In the genomic region with DNA sequence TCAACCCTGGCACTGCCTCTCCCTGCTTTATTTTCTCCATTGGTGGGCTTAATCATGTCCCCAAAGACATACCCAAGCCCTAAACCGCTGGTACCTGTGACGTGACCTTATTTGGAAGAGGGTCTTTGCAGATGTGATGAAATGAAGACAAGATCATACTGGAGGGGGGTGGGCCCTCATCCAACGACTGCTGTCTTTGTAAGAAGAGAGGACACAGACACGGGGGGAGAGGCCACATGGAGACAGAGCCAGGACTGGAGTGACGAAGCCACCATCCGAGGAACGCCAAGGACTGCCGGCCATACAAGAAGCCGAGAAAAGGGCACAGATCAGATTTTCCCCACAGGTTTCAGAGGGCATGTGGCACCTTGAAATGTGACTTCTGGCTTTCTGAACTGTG, we compare ENCODE assay signal across 16 cellular contexts.
A peak's percentile ranks its signal among the peaks of the same experiment; 100 is the strongest.
DNase-seq lines count a peak whose midpoint lies in the region; ATAC-seq and TF ChIP-seq lines count a peak whose summit lies in the region.
"Had no signal": no experiment of that assay in that cellular context is flagged by ENCODE, and none has a peak within 500 bp of the region (broad histone marks: within the 10 kb centered on the region; RNA-seq: fewer than 3 reads in every experiment).

No MANE protein-coding gene starts in this region.

- H3K36me3 ChIP-seq in endodermal cell (ENCODE audit: control insufficient read depth, insufficient read depth, low read length) (no peaks in the 10 kb centered on the region), upper lobe of right lung (no peaks in the 10 kb centered on the region), PC-9 (ENCODE audit: low read depth) (no peaks in the 10 kb centered on the region)
- H3K36me3 ChIP-seq in naive thymus-derived CD4-positive, alpha-beta T cell (ENCODE audit: control insufficient read depth in 2 of 3, insufficient read depth in 3 of 3, low read length in 3 of 3), result no peaks in the 10 kb centered on the region

- H3K4me3 ChIP-seq in endodermal cell (ENCODE audit: low read length) (no peak overlapping the region), upper lobe of right lung (no peak overlapping the region), PC-9 (no peak overlapping the region)
- no peak overlapping the region for H3K4me3 ChIP-seq in naive thymus-derived CD4-positive, alpha-beta T cell (ENCODE audit: low read length)
- H3K4me3 ChIP-seq: GM23248 had no signal

- no peaks in the 10 kb centered on the region for H3K27me3 Mint-ChIP-seq in endodermal cell (ENCODE audit: insufficient read depth)
- H3K27me3 Mint-ChIP-seq in naive thymus-derived CD4-positive, alpha-beta T cell, result no peaks in the 10 kb centered on the region
- H3K27me3 Mint-ChIP-seq: CD4-positive, alpha-beta memory T cell had no signal

- H3K27ac ChIP-seq in endodermal cell (ENCODE audit: low read depth, low read length), result no peak overlapping the region
- H3K27ac ChIP-seq in upper lobe of right lung, result no peak overlapping the region
- no peak overlapping the region for H3K27ac ChIP-seq in PC-9
- H3K27ac ChIP-seq in naive thymus-derived CD4-positive, alpha-beta T cell (ENCODE audit: low read depth, low read length), result no peak overlapping the region
- H3K27ac ChIP-seq: GM23248 had no signal

- H3K9me2 ChIP-seq in PC-9 (ENCODE audit: insufficient read depth), result no peaks in the 10 kb centered on the region

- H4K20me1 ChIP-seq in PC-9 (ENCODE audit: insufficient read depth), result no peaks in the 10 kb centered on the region

- ATAC-seq in upper lobe of right lung (no peak), GM18511 (IDR thresholded peaks at IDR 0.05; ENCODE audit: unreplicated experiment) (no peak)
- no peak for ATAC-seq in naive thymus-derived CD4-positive, alpha-beta T cell

- H3K27ac Mint-ChIP-seq in endodermal cell, result no peak overlapping the region
- no peak overlapping the region for H3K27ac Mint-ChIP-seq in naive thymus-derived CD4-positive, alpha-beta T cell
- H3K27ac Mint-ChIP-seq: CD4-positive, alpha-beta memory T cell had no signal

- no peak for TF ChIP-seq CTCF in endodermal cell (conservative IDR thresholded peaks at IDR 0.05)
- no peak for TF ChIP-seq CTCF in upper lobe of right lung (IDR thresholded peaks at IDR 0.05)
- no peak for TF ChIP-seq CTCF in PC-9 (conservative IDR thresholded peaks at IDR 0.05)

- no peaks in the 10 kb centered on the region for H3K9me3 ChIP-seq in endodermal cell (ENCODE audit: control insufficient read depth, low read length)
- no peaks in the 10 kb centered on the region for H3K9me3 ChIP-seq in upper lobe of right lung
- no peaks in the 10 kb centered on the region for H3K9me3 ChIP-seq in PC-9 (ENCODE audit: insufficient read depth, low read depth)
- no peaks in the 10 kb centered on the region for H3K9me3 ChIP-seq in naive thymus-derived CD4-positive, alpha-beta T cell (ENCODE audit: control insufficient read depth in 2 of 3, low read length in 3 of 3)

- CTCF ChIA-PET in PC-9 (lab: Charles Lee), result no interaction called here
- CTCF ChIA-PET in naive thymus-derived CD4-positive, alpha-beta T cell (lab: Charles Lee), result no interaction called here

- DNase-seq in endodermal cell (peak; percentile 29), posterior vena cava (ENCODE audit: low spot score) (peak; percentile 51), upper lobe of right lung (peak; percentile 16), PC-9 (no peak)
- DNase-seq in naive thymus-derived CD4-positive, alpha-beta T cell, result no peak
- DNase-seq: C1 segment of cervical spinal cord; Calu3; CD4-positive, alpha-beta memory T cell; COR-L47; DMS53; DMS79 treated with DMSO at 0.1 percent for 48 hours; GF-D8; GM23248; H7; HCEC 1CT had no signal

- H3K79me2 ChIP-seq in PC-9 (ENCODE audit: low read depth), result no peaks in the 10 kb centered on the region

- H3K4me3 Mint-ChIP-seq in endodermal cell, result no peak overlapping the region
- no peak overlapping the region for H3K4me3 Mint-ChIP-seq in naive thymus-derived CD4-positive, alpha-beta T cell
- H3K4me3 Mint-ChIP-seq: CD4-positive, alpha-beta memory T cell had no signal

- 86 to 90% methylated on average over 7 to 9 of the region's 9 CpGs for WGBS in endodermal cell (ENCODE audit: insufficient coverage in 1 of 2, insufficient read length in 1 of 2), 2 experiments

- no peak overlapping the region for H3K9ac ChIP-seq in endodermal cell (ENCODE audit: extremely low read depth, low read length, poor library complexity, severe bottlenecking)
- H3K9ac ChIP-seq: GM23248 had no signal

- H2AFZ ChIP-seq in PC-9, result no peak overlapping the region
- H2AFZ ChIP-seq: GM23248 had no signal

- intact Hi-C loops in posterior vena cava (cut with DNase I), result no loop called here
- intact Hi-C loops in upper lobe of right lung (cut with DNase I), result no loop called here
- intact Hi-C loops in PC-9 (cut with micrococcal nuclease; ENCODE audit: unreplicated experiment), result no loop called here
- intact Hi-C loops in naive thymus-derived CD4-positive, alpha-beta T cell (cut with micrococcal nuclease), result no loop called here

- H3K36me3 Mint-ChIP-seq in endodermal cell (ENCODE audit: low read depth), result no peaks in the 10 kb centered on the region
- H3K36me3 Mint-ChIP-seq in naive thymus-derived CD4-positive, alpha-beta T cell, result peaks cover 0 to 4% (median 0%) of the 10 kb centered on the region in 5 donors
- H3K36me3 Mint-ChIP-seq: CD4-positive, alpha-beta memory T cell had no signal

- no peak overlapping the region for H3K4me2 ChIP-seq in PC-9

- BruUV-seq in PC-9 (replicated peaks; lab: Mats Ljungman, UMichigan), result no TSS peak

- H3K27me3 ChIP-seq in endodermal cell (ENCODE audit: control insufficient read depth, insufficient read depth, low read length, poor library complexity, severe bottlenecking) (no peaks in the 10 kb centered on the region), upper lobe of right lung (no peaks in the 10 kb centered on the region), PC-9 (ENCODE audit: insufficient read depth, low read depth) (no peaks in the 10 kb centered on the region)
- H3K27me3 ChIP-seq in naive thymus-derived CD4-positive, alpha-beta T cell (ENCODE audit: control insufficient read depth in 2 of 2, insufficient read depth in 2 of 2, low read length in 2 of 2), result no peaks in the 10 kb centered on the region

- no peaks in the 10 kb centered on the region for H3F3A ChIP-seq in PC-9 (ENCODE audit: insufficient read depth, low read depth)

- H3K4me1 Mint-ChIP-seq in endodermal cell, result no peaks in the 10 kb centered on the region
- no peaks in the 10 kb centered on the region for H3K4me1 Mint-ChIP-seq in naive thymus-derived CD4-positive, alpha-beta T cell
- H3K4me1 Mint-ChIP-seq: CD4-positive, alpha-beta memory T cell had no signal

- H3K4me1 ChIP-seq in endodermal cell (ENCODE audit: control insufficient read depth, insufficient read depth, low read length) (no peaks in the 10 kb centered on the region), upper lobe of right lung (no peaks in the 10 kb centered on the region), PC-9 (replicated peaks; ENCODE audit: insufficient read depth) (no peaks in the 10 kb centered on the region)
- H3K4me1 ChIP-seq in naive thymus-derived CD4-positive, alpha-beta T cell (ENCODE audit: control insufficient read depth in 2 of 2, insufficient read depth in 2 of 2, low read length in 2 of 2), result no peaks in the 10 kb centered on the region

- POLR2A ChIA-PET in PC-9 (lab: Charles Lee; ENCODE audit: unreplicated experiment), result no interaction called here
- POLR2A ChIA-PET in naive thymus-derived CD4-positive, alpha-beta T cell (lab: Charles Lee), result no interaction called here

- no peaks in the 10 kb centered on the region for H3K9me3 Mint-ChIP-seq in endodermal cell
- peaks cover 0 to 4% (median 0%) of the 10 kb centered on the region in 11 donors for H3K9me3 Mint-ChIP-seq in naive thymus-derived CD4-positive, alpha-beta T cell
- H3K9me3 Mint-ChIP-seq: CD4-positive, alpha-beta memory T cell had no signal

Comparison
In these comparisons a context has a peak if more than half of its experiments do, and no peak if none do; other contexts are left out.
1. DNase-seq: peak in endodermal cell (single experiment), posterior vena cava (single experiment) and upper lobe of right lung (single experiment); none in PC-9 (0 of 2) and naive thymus-derived CD4-positive, alpha-beta T cell (0 of 9).